ENCODE assay signal across 33 cellular contexts in genomic region chr19:14120497-14120780, GRCh38. TPM values are rescaled to one million over a fixed set of nuclear protein-coding genes. Genes with fewer than 3 reads are reported as not detected.
DNase-seq lines count a peak whose midpoint lies in the region; ATAC-seq and TF ChIP-seq lines count a peak whose summit lies in the region.
"Had no signal": no experiment of that assay in that cellular context is flagged by ENCODE, and none has a peak within 500 bp of the region (broad histone marks: within the 10 kb centered on the region; RNA-seq: fewer than 3 reads in every experiment).

No MANE protein-coding gene starts in this region.

- ATAC-seq in natural killer cell (no peak), GM19351 (IDR thresholded peaks at IDR 0.05; ENCODE audit: unreplicated experiment) (no peak), GM19328 (IDR thresholded peaks at IDR 0.05; ENCODE audit: unreplicated experiment) (no peak)
- ATAC-seq in natural killer cell treated with Interleukin-12 subunit alpha and Interleukin-12 subunit beta and Interleukin-15 and Interleukin-18, amount 100 ng/mL, for 72 hours = no peak
- no peak for ATAC-seq in stimulated activated effector memory CD8-positive, alpha-beta T cell treated with anti-CD3 and anti-CD28 coated beads, Interleukin-12 subunit alpha, Interleukin-12 subunit beta, amount 100 ng/mL, for 72 hours
- ATAC-seq: activated T-cell treated with anti-CD3 and anti-CD28 coated beads, Interleukin-2, amount 50 U/mL, for 4 hours; HCT116; HepG2; SK-N-SH treated with all-trans-retinoic acid at 6 μM for 48 hours had no signal

- H3K27ac Mint-ChIP-seq in natural killer cell = peak overlapping the region; percentile 94 to 97
- H3K27ac Mint-ChIP-seq in natural killer cell treated with Interleukin-12 subunit alpha and Interleukin-12 subunit beta and Interleukin-15 and Interleukin-18, amount 100 ng/mL, for 72 hours = peak overlapping the region in 1 of 2 donors; percentile 97
- peak overlapping the region; percentile 90 for H3K27ac Mint-ChIP-seq in stimulated activated effector memory CD8-positive, alpha-beta T cell treated with anti-CD3 and anti-CD28 coated beads, Interleukin-12 subunit alpha, Interleukin-12 subunit beta, amount 100 ng/mL, for 72 hours
- H3K27ac Mint-ChIP-seq: endodermal cell; stimulated activated naive CD8-positive, alpha-beta T cell treated with anti-CD3 and anti-CD28 coated beads, Interleukin-15, Interleukin-2, amounts not matched to agents 100 ng/mL and 50 ng/mL, for 24 hours had no signal

- H3K36me3 ChIP-seq in mesenchymal stem cell (ENCODE audit: control insufficient read depth in 1 of 2, insufficient read depth in 2 of 2, low read depth in 1 of 2, low read length in 2 of 2) = no peaks in the 10 kb centered on the region
- H3K36me3 ChIP-seq: brain microvascular endothelial cell, colonic mucosa had no signal

- H3K27me3 Mint-ChIP-seq in natural killer cell (ENCODE audit: low read depth in 2 of 2) = no peaks in the 10 kb centered on the region
- no peaks in the 10 kb centered on the region for H3K27me3 Mint-ChIP-seq in natural killer cell treated with Interleukin-12 subunit alpha and Interleukin-12 subunit beta and Interleukin-15 and Interleukin-18, amount 100 ng/mL, for 72 hours
- H3K27me3 Mint-ChIP-seq: stimulated activated naive CD8-positive, alpha-beta T cell treated with anti-CD3 and anti-CD28 coated beads, Interleukin-15, Interleukin-2, amounts not matched to agents 100 ng/mL and 50 ng/mL, for 24 hours had no signal

- no peak overlapping the region for H3K4ac ChIP-seq in mesenchymal stem cell (ENCODE audit: low read depth in 1 of 2, low read length in 2 of 2)

- peak overlapping the region; percentile 99 for H3K9ac ChIP-seq in mesenchymal stem cell (ENCODE audit: low read length)

- H2BK5ac ChIP-seq in mesenchymal stem cell (ENCODE audit: low read depth, low read length, poor library complexity, severe bottlenecking) = no peak overlapping the region

- intact Hi-C loops in natural killer cell (cut with micrococcal nuclease) = no loop called here

- no peak overlapping the region for H3K27ac ChIP-seq in mesenchymal stem cell (ENCODE audit: low read length, poor library complexity, severe bottlenecking)
- H3K27ac ChIP-seq: brain microvascular endothelial cell, colonic mucosa, HL-60 had no signal

- H3K27me3 ChIP-seq in mesenchymal stem cell (ENCODE audit: control insufficient read depth in 1 of 2, insufficient read depth in 1 of 2, low read length in 2 of 2) = no peaks in the 10 kb centered on the region
- H3K27me3 ChIP-seq: brain microvascular endothelial cell, colonic mucosa had no signal

- TF ChIP-seq CTCF in natural killer cell (IDR thresholded peaks at IDR 0.05) = no peak

- H3K79me1 ChIP-seq in mesenchymal stem cell (replicated peaks; ENCODE audit: low read length, poor library complexity, severe bottlenecking) = peaks cover 16% of the 10 kb centered on the region

- no peak overlapping the region for H2BK12ac ChIP-seq in mesenchymal stem cell (ENCODE audit: low read length in 2 of 2)

- H3K23ac ChIP-seq in mesenchymal stem cell (ENCODE audit: low read length in 2 of 2) = no peak overlapping the region

- no peak overlapping the region for H4K91ac ChIP-seq in mesenchymal stem cell (ENCODE audit: low read length)

- no peak overlapping the region for H3K18ac ChIP-seq in mesenchymal stem cell (ENCODE audit: low read depth in 1 of 2, low read length in 2 of 2)

- H2BK15ac ChIP-seq in mesenchymal stem cell (ENCODE audit: low read depth, poor library complexity, severe bottlenecking) = no peak overlapping the region

- no peak overlapping the region for H4K8ac ChIP-seq in mesenchymal stem cell (ENCODE audit: low read length)

- H2AK5ac ChIP-seq in mesenchymal stem cell (ENCODE audit: low read length, severe bottlenecking) = no peak overlapping the region

- H3K4me1 Mint-ChIP-seq in natural killer cell = peaks cover 24% of the 10 kb centered on the region in 2 donors
- peaks cover 25 to 26% of the 10 kb centered on the region in 2 donors for H3K4me1 Mint-ChIP-seq in natural killer cell treated with Interleukin-12 subunit alpha and Interleukin-12 subunit beta and Interleukin-15 and Interleukin-18, amount 100 ng/mL, for 72 hours (ENCODE audit: low read depth in 2 of 2)
- peaks cover 25% of the 10 kb centered on the region for H3K4me1 Mint-ChIP-seq in stimulated activated effector memory CD8-positive, alpha-beta T cell treated with anti-CD3 and anti-CD28 coated beads, Interleukin-12 subunit alpha, Interleukin-12 subunit beta, amount 100 ng/mL, for 72 hours

- peaks cover 21% of the 10 kb centered on the region for H3K4me1 ChIP-seq in mesenchymal stem cell (ENCODE audit: control insufficient read depth, insufficient read depth, low read depth, low read length)

- H3K14ac ChIP-seq in mesenchymal stem cell (ENCODE audit: low read length in 2 of 2) = no peak overlapping the region

- DNase-seq in natural killer cell (no peak), mesenchymal stem cell (no peak), NCI-H524 treated with DMSO at 0.1 percent for 48 hours (lab: John Stamatoyannopoulos, UW) (no peak), HPDE6-E6E7 (ENCODE audit: extremely low spot score) (no peak)
- no peak for DNase-seq in natural killer cell treated with Interleukin-12 subunit alpha and Interleukin-12 subunit beta and Interleukin-15 and Interleukin-18, amount 100 ng/mL, for 72 hours (ENCODE audit: low spot score)
- no peak for DNase-seq in stimulated activated effector memory CD8-positive, alpha-beta T cell treated with anti-CD3 and anti-CD28 coated beads, Interleukin-12 subunit alpha, Interleukin-12 subunit beta, amount 100 ng/mL, for 72 hours (ENCODE audit: low spot score in 2 of 2)
- DNase-seq: activated CD4-positive, alpha-beta T cell treated with anti-CD3 and anti-CD28 coated beads for 4 hours; activated CD8-positive, alpha-beta memory T cell treated with anti-CD3 and anti-CD28 coated beads for 24 hours; activated naive CD4-positive, alpha-beta T cell; activated T-cell treated with anti-CD3 and anti-CD28 coated beads, Interleukin-2, amount 50 U/mL, for 4 hours; brain microvascular endothelial cell; C1 segment of cervical spinal cord; colonic mucosa; DND-41; endodermal cell; mesendoderm; NCI-H187; NCI-H526 treated with DMSO at 0.1 percent for 48 hours; stimulated activated CD4-positive, alpha-beta T cell treated with anti-CD3 and anti-CD28 coated beads, Interleukin-15, amount 100 ng/mL, for 24 hours; T-helper 2 cell had no signal

- WGBS in mesenchymal stem cell = 99% methylated on average over 6 of the region's 7 CpGs

- H2AFZ ChIP-seq in mesenchymal stem cell (ENCODE audit: low read depth, low read length) = no peak overlapping the region

- H2BK120ac ChIP-seq in mesenchymal stem cell (ENCODE audit: low read depth, low read length) = no peak overlapping the region

- H3K4me3 Mint-ChIP-seq in natural killer cell = no peak overlapping the region
- H3K4me3 Mint-ChIP-seq in natural killer cell treated with Interleukin-12 subunit alpha and Interleukin-12 subunit beta and Interleukin-15 and Interleukin-18, amount 100 ng/mL, for 72 hours = no peak overlapping the region
- H3K4me3 Mint-ChIP-seq in stimulated activated effector memory CD8-positive, alpha-beta T cell treated with anti-CD3 and anti-CD28 coated beads, Interleukin-12 subunit alpha, Interleukin-12 subunit beta, amount 100 ng/mL, for 72 hours = no peak overlapping the region
- H3K4me3 Mint-ChIP-seq: activated T-cell treated with anti-CD3 and anti-CD28 coated beads, Interleukin-2, amount 50 U/mL, for 4 hours; endodermal cell; stimulated activated naive CD8-positive, alpha-beta T cell treated with anti-CD3 and anti-CD28 coated beads, Interleukin-15, Interleukin-2, amounts not matched to agents 100 ng/mL and 50 ng/mL, for 24 hours had no signal

- no peaks in the 10 kb centered on the region for H3K36me3 Mint-ChIP-seq in natural killer cell
- no peaks in the 10 kb centered on the region for H3K36me3 Mint-ChIP-seq in natural killer cell treated with Interleukin-12 subunit alpha and Interleukin-12 subunit beta and Interleukin-15 and Interleukin-18, amount 100 ng/mL, for 72 hours
- peaks cover 47% of the 10 kb centered on the region for H3K36me3 Mint-ChIP-seq in stimulated activated effector memory CD8-positive, alpha-beta T cell treated with anti-CD3 and anti-CD28 coated beads, Interleukin-12 subunit alpha, Interleukin-12 subunit beta, amount 100 ng/mL, for 72 hours

- H3K4me3 ChIP-seq in mesenchymal stem cell (ENCODE audit: insufficient read depth in 1 of 2, low read depth in 1 of 2, low read length in 2 of 2) = no peak overlapping the region
- H3K4me3 ChIP-seq: colonic mucosa had no signal

- H3K4me2 ChIP-seq in mesenchymal stem cell (ENCODE audit: low read length, poor library complexity, severe bottlenecking) = no peak overlapping the region

- no peaks in the 10 kb centered on the region for H3K9me3 Mint-ChIP-seq in natural killer cell
- H3K9me3 Mint-ChIP-seq in natural killer cell treated with Interleukin-12 subunit alpha and Interleukin-12 subunit beta and Interleukin-15 and Interleukin-18, amount 100 ng/mL, for 72 hours = no peaks in the 10 kb centered on the region
- H3K9me3 Mint-ChIP-seq in stimulated activated effector memory CD8-positive, alpha-beta T cell treated with anti-CD3 and anti-CD28 coated beads, Interleukin-12 subunit alpha, Interleukin-12 subunit beta, amount 100 ng/mL, for 72 hours = no peaks in the 10 kb centered on the region
- H3K9me3 Mint-ChIP-seq: activated T-cell treated with anti-CD3 and anti-CD28 coated beads, Interleukin-2, amount 50 U/mL, for 4 hours; endodermal cell; stimulated activated naive CD8-positive, alpha-beta T cell treated with anti-CD3 and anti-CD28 coated beads, Interleukin-15, Interleukin-2, amounts not matched to agents 100 ng/mL and 50 ng/mL, for 24 hours had no signal

- H3K9me3 ChIP-seq in mesenchymal stem cell (ENCODE audit: control insufficient read depth, low read length) = no peaks in the 10 kb centered on the region
- H3K9me3 ChIP-seq: colonic mucosa had no signal

RNA-seq across cellular contexts. Expression of gene PRKACA, which starts 2.9 kb away (rescaled TPM):
- 10 to 100 TPM; 68.6 to 71.8 (median 69.3) TPM for total RNA-seq in natural killer cell
- total RNA-seq in natural killer cell treated with Interleukin-12 subunit alpha and Interleukin-12 subunit beta and Interleukin-15 and Interleukin-18, amount 100 ng/mL, for 72 hours = 10 to 100 TPM; 61.6 to 80.0 TPM
- 96.5 TPM for polyA plus RNA-seq in mesenchymal stem cell (2013, experiment 1 of 2)
- 94.5 TPM for polyA plus RNA-seq in mesenchymal stem cell (2013, experiment 2 of 2)

RNA-seq across cellular contexts. Expression of gene ASF1B, which starts 15.9 kb away (rescaled TPM):
- 1 to 10 TPM; 4.5 to 5.5 (median 4.8) TPM for total RNA-seq in natural killer cell
- 10 to 100 TPM; 48.2 to 89.3 TPM for total RNA-seq in natural killer cell treated with Interleukin-12 subunit alpha and Interleukin-12 subunit beta and Interleukin-15 and Interleukin-18, amount 100 ng/mL, for 72 hours
- 3.5 TPM for polyA plus RNA-seq in mesenchymal stem cell (2013, experiment 1 of 2)
- 3.5 TPM for polyA plus RNA-seq in mesenchymal stem cell (2013, experiment 2 of 2)

RNA-seq across cellular contexts. Expression of gene SAMD1, which starts 29.9 kb away (rescaled TPM):
- total RNA-seq in natural killer cell = 10 to 100 TPM; 30.8 to 33.0 (median 30.9) TPM
- 10 to 100 TPM; 45.5 to 54.6 TPM for total RNA-seq in natural killer cell treated with Interleukin-12 subunit alpha and Interleukin-12 subunit beta and Interleukin-15 and Interleukin-18, amount 100 ng/mL, for 72 hours
- polyA plus RNA-seq in mesenchymal stem cell (2013, experiment 1 of 2) = 27.9 TPM
- polyA plus RNA-seq in mesenchymal stem cell (2013, experiment 2 of 2) = 26.5 TPM

RNA-seq across cellular contexts. Expression of gene C19orf67, which starts 34.9 kb away (rescaled TPM):
- total RNA-seq in natural killer cell = under 1 TPM in 2 of 3 donors, not detected in 1; 0.35 to 0.53 TPM
- total RNA-seq in natural killer cell treated with Interleukin-12 subunit alpha and Interleukin-12 subunit beta and Interleukin-15 and Interleukin-18, amount 100 ng/mL, for 72 hours = not detected
- polyA plus RNA-seq in mesenchymal stem cell (2013, experiment 1 of 2) = not detected
- not detected for polyA plus RNA-seq in mesenchymal stem cell (2013, experiment 2 of 2)
- total RNA-seq: myocyte, omental fat pad, RPMI7951, urinary bladder had no signal
- polyA plus RNA-seq: adipose tissue, keratinocyte, urinary bladder had no signal

RNA-seq across cellular contexts. Expression of gene MISP3, which starts 47.9 kb away (rescaled TPM):
- 1 to 10 TPM; 2.4 to 4.1 (median 2.4) TPM for total RNA-seq in natural killer cell
- under 1 TPM; 0.31 to 0.59 TPM for total RNA-seq in natural killer cell treated with Interleukin-12 subunit alpha and Interleukin-12 subunit beta and Interleukin-15 and Interleukin-18, amount 100 ng/mL, for 72 hours
- polyA plus RNA-seq in mesenchymal stem cell (2013, experiment 1 of 2) = 0.68 TPM
- 0.47 TPM for polyA plus RNA-seq in mesenchymal stem cell (2013, experiment 2 of 2)

Comparison
In these comparisons a context has a peak if more than half of its experiments do, and no peak if none do; other contexts are left out.
1. RNA of gene ASF1B, which starts 15.9 kb away (total RNA-seq): 48.2 to 89.3 TPM in natural killer cell treated with Interleukin-12 subunit alpha and Interleukin-12 subunit beta and Interleukin-15 and Interleukin-18, amount 100 ng/mL, for 72 hours; 4.5 to 5.5 TPM in natural killer cell; every median in the first group is over 4 times any median in the second.